In genomic region chr9:136339173-136339957, GRCh38 we compare ENCODE assay signal across 9 cellular contexts. TPM values are rescaled to one million over a fixed set of nuclear protein-coding genes. Genes with fewer than 3 reads are reported as not detected.
A peak's percentile ranks its signal among the peaks of the same experiment; 100 is the strongest.
DNase-seq lines count a peak whose midpoint lies in the region; ATAC-seq and TF ChIP-seq lines count a peak whose summit lies in the region.
"Had no signal": no experiment of that assay in that cellular context is flagged by ENCODE, and none has a peak within 500 bp of the region (broad histone marks: within the 10 kb centered on the region; RNA-seq: fewer than 3 reads in every experiment).

No MANE protein-coding gene starts in this region.

- H3K9me3 ChIP-seq in BE2C, result no peaks in the 10 kb centered on the region

- H3K4me3 ChIP-seq in BE2C (ENCODE audit: low read depth, low read length) (no peak overlapping the region), brain microvascular endothelial cell (ENCODE audit: low read depth, low read length) (no peak overlapping the region)
- H3K4me3 ChIP-seq: SK-N-MC had no signal

- in situ Hi-C loops in brain microvascular endothelial cell (cut with HindIII; ENCODE audit: low pct_ligation_motif_present, low sequenced_read_pairs), result no loop called here

- no peak overlapping the region for H3K27ac ChIP-seq in brain microvascular endothelial cell
- H3K27ac ChIP-seq in substantia nigra (ENCODE audit: low read depth, low read length, poor library complexity, severe bottlenecking), result peak overlapping the region; percentile 42
- H3K27ac ChIP-seq: SK-N-MC had no signal

- peak; percentile 87 for DNase-seq in BE2C
- DNase-seq in NOMO-1 treated with dmso at 0.1 percent for 144 hours (lab: John Stamatoyannopoulos, UW; ENCODE audit: unreplicated experiment), result peak; percentile 69
- DNase-seq in brain microvascular endothelial cell, result no peak
- DNase-seq in iris pigment epithelial cell (ENCODE audit: low read depth), result peak; percentile 48
- peak in 45 of 49 donors; percentile 16 to 82 (median 56) for DNase-seq in substantia nigra (lab: John Stamatoyannopoulos, UW)

- peaks cover 46% of the 10 kb centered on the region for H3K36me3 ChIP-seq in BE2C
- H3K36me3 ChIP-seq in brain microvascular endothelial cell (replicated peaks), result peaks cover 58% of the 10 kb centered on the region

- ATAC-seq in HG03045 (IDR thresholded peaks at IDR 0.05; ENCODE audit: unreplicated experiment), result no peak
- ATAC-seq in GM19035 (IDR thresholded peaks at IDR 0.05; ENCODE audit: unreplicated experiment), result no peak

- H3K27me3 ChIP-seq in BE2C (no peaks in the 10 kb centered on the region), brain microvascular endothelial cell (replicated peaks) (no peaks in the 10 kb centered on the region)

- TF ChIP-seq CTCF in BE2C (IDR thresholded peaks at IDR 0.05; ENCODE audit: low read depth, low read length) (peak; percentile 98), GM12873 (IDR thresholded peaks at IDR 0.05; ENCODE audit: insufficient read depth, low read depth, low read length, missing control alignments) (peak; percentile 93), brain microvascular endothelial cell (IDR thresholded peaks at IDR 0.05; ENCODE audit: low read depth, low read length, missing control alignments) (peak; percentile 98)

- H3K4me1 ChIP-seq in BE2C, result peaks cover 5% of the 10 kb centered on the region

RNA-seq across cellular contexts. Expression of gene GPSM1, which starts 12.0 kb away (rescaled TPM):
- polyA plus RNA-seq in BE2C (2012; ENCODE audit: insufficient read depth, insufficient read length, low read depth), result 131 TPM

RNA-seq across cellular contexts. Expression of gene DNLZ, which starts 24.2 kb away (rescaled TPM):
- polyA plus RNA-seq in BE2C (2012; ENCODE audit: insufficient read depth, insufficient read length, low read depth), result 95.7 TPM

RNA-seq across cellular contexts. Expression of gene CARD9, which starts 34.1 kb away (rescaled TPM):
- 47.9 TPM for polyA plus RNA-seq in BE2C (2012; ENCODE audit: insufficient read depth, insufficient read length, low read depth)

RNA-seq across cellular contexts. Expression of gene CCDC187, which starts 35.5 kb away (rescaled TPM):
- not detected for polyA plus RNA-seq in BE2C (2012; ENCODE audit: insufficient read depth, insufficient read length, low read depth)
